In the genomic region with DNA sequence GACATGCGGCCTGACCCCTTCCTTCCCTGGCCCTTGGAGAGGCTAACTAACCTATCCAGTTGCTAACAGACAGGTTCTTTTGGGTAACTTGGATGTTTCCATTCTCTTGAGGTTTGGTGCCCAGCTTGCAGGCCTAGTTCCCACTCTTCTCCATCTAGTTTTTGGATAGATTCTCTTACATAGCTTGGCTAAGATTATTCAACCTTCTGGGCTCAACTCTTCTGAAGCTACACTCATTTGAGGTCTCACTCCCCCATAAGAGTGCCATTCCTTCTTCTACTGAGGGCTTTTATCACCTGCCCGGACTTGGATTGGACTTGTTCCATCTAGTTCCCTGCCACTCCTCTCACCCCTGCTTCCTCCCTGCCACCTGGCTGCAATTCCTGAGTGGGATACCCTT, we compare ENCODE assay signal across 27 cellular contexts. TPM values are rescaled to one million over a fixed set of nuclear protein-coding genes. Genes with fewer than 3 reads are reported as not detected.
"Had no signal": no experiment of that assay in that cellular context is flagged by ENCODE, and none has a peak within 500 bp of the region (broad histone marks: within the 10 kb centered on the region; RNA-seq: fewer than 3 reads in every experiment).

No MANE protein-coding gene starts in this region.

- H3K27me3 Mint-ChIP-seq: activated naive CD8-positive, alpha-beta T cell treated with anti-CD3 and anti-CD28 coated beads for 36 hours had no signal

- H3K4me3 Mint-ChIP-seq: activated CD4-positive, alpha-beta memory T cell treated with anti-CD3 and anti-CD28 coated beads for 36 hours; activated CD4-positive, alpha-beta T cell treated with anti-CD3 and anti-CD28 coated beads, Interleukin-2, amount 10 ng/mL, durations not matched to agents 7 days and 5 days; activated naive CD4-positive, alpha-beta T cell treated with anti-CD3 and anti-CD28 coated beads, Interleukin-2, amount 10 ng/mL, durations not matched to agents 7 days and 5 days; activated naive CD8-positive, alpha-beta T cell treated with anti-CD3 and anti-CD28 coated beads for 36 hours; activated T-cell treated with anti-CD3 and anti-CD28 coated beads, Interleukin-2, amount 50 U/mL, for 24 hours; activated T-helper 1 cell treated with anti-CD3 and anti-CD28 coated beads, Interleukin-12 subunit alpha, Interleukin-12 subunit beta, Interleukin-2, Interleukin-4 antibody, amounts not matched to agents 30 ng/mL and 10 ng/mL and 1 ng/mL, durations not matched to agents 14 hours and 24 hours and 36 hours had no signal

- H3K27ac ChIP-seq: brain microvascular endothelial cell, SK-N-MC, VCaP had no signal

- H3K27ac Mint-ChIP-seq: activated CD4-positive, alpha-beta memory T cell treated with anti-CD3 and anti-CD28 coated beads for 36 hours; activated CD4-positive, alpha-beta T cell treated with anti-CD3 and anti-CD28 coated beads, Interleukin-2, amount 10 ng/mL, durations not matched to agents 7 days and 5 days; activated naive CD4-positive, alpha-beta T cell treated with anti-CD3 and anti-CD28 coated beads, Interleukin-2, amount 10 ng/mL, durations not matched to agents 7 days and 5 days; activated naive CD8-positive, alpha-beta T cell treated with anti-CD3 and anti-CD28 coated beads for 36 hours; activated T-cell treated with anti-CD3 and anti-CD28 coated beads, Interleukin-2, amount 50 U/mL, for 24 hours; activated T-helper 1 cell treated with anti-CD3 and anti-CD28 coated beads, Interleukin-12 subunit alpha, Interleukin-12 subunit beta, Interleukin-2, Interleukin-4 antibody, amounts not matched to agents 30 ng/mL and 10 ng/mL and 1 ng/mL, durations not matched to agents 14 hours and 24 hours and 36 hours had no signal

- DNase-seq: activated CD4-positive, alpha-beta memory T cell treated with anti-CD3 and anti-CD28 coated beads for 36 hours; activated CD4-positive, alpha-beta T cell treated with anti-CD3 and anti-CD28 coated beads, Interleukin-2, amount 10 ng/mL, durations not matched to agents 7 days and 5 days; activated CD4-positive, CD25-positive, alpha-beta regulatory T cell; activated gamma-delta T cell treated with Interleukin-2 at 50 U/mL for 16 hours; activated naive CD4-positive, alpha-beta T cell treated with anti-CD3 and anti-CD28 coated beads, Interleukin-2, amount 10 ng/mL, durations not matched to agents 7 days and 5 days; activated naive CD8-positive, alpha-beta T cell treated with anti-CD3 and anti-CD28 coated beads for 36 hours; activated T-cell treated with anti-CD3 and anti-CD28 coated beads, Interleukin-2, amount 50 U/mL, for 24 hours; brain microvascular endothelial cell; caudate nucleus; IMR-90; Kasumi-1; KBM-7; NCI-H1048; NCI-H146; NCI-H1930; NCI-H510A treated with DMSO at 0.1 percent for 48 hours; NCI-H69; NK-92 treated with Interleukin-12 subunit alpha and Interleukin-12 subunit beta, amount 100 ng/mL, for 24 hours; OCI-M1; RPMI8226; T-helper 1 cell had no signal

- H3K9me3 Mint-ChIP-seq: activated CD4-positive, alpha-beta memory T cell treated with anti-CD3 and anti-CD28 coated beads for 36 hours; activated CD4-positive, alpha-beta T cell treated with anti-CD3 and anti-CD28 coated beads, Interleukin-2, amount 10 ng/mL, durations not matched to agents 7 days and 5 days; activated naive CD4-positive, alpha-beta T cell treated with anti-CD3 and anti-CD28 coated beads, Interleukin-2, amount 10 ng/mL, durations not matched to agents 7 days and 5 days; activated naive CD8-positive, alpha-beta T cell treated with anti-CD3 and anti-CD28 coated beads for 36 hours; activated T-cell treated with anti-CD3 and anti-CD28 coated beads, Interleukin-2, amount 50 U/mL, for 24 hours; activated T-helper 1 cell treated with anti-CD3 and anti-CD28 coated beads, Interleukin-12 subunit alpha, Interleukin-12 subunit beta, Interleukin-2, Interleukin-4 antibody, amounts not matched to agents 30 ng/mL and 10 ng/mL and 1 ng/mL, durations not matched to agents 14 hours and 24 hours and 36 hours had no signal

- H3K36me3 ChIP-seq: brain microvascular endothelial cell had no signal

- H3K4me1 Mint-ChIP-seq: activated CD4-positive, alpha-beta T cell treated with anti-CD3 and anti-CD28 coated beads, Interleukin-2, amount 10 ng/mL, durations not matched to agents 7 days and 5 days; activated naive CD4-positive, alpha-beta T cell treated with anti-CD3 and anti-CD28 coated beads, Interleukin-2, amount 10 ng/mL, durations not matched to agents 7 days and 5 days; activated naive CD8-positive, alpha-beta T cell treated with anti-CD3 and anti-CD28 coated beads for 36 hours had no signal

- H3K36me3 Mint-ChIP-seq: activated CD4-positive, alpha-beta memory T cell treated with anti-CD3 and anti-CD28 coated beads for 36 hours; activated naive CD4-positive, alpha-beta T cell treated with anti-CD3 and anti-CD28 coated beads, Interleukin-2, amount 10 ng/mL, durations not matched to agents 7 days and 5 days; activated naive CD8-positive, alpha-beta T cell treated with anti-CD3 and anti-CD28 coated beads for 36 hours had no signal

- H3K4me3 ChIP-seq: SK-N-MC had no signal

- H3K27me3 ChIP-seq: brain microvascular endothelial cell had no signal

RNA-seq across cellular contexts. Expression of a gene that starts 44.1 kb away (rescaled TPM):
- total RNA-seq: activated CD4-positive, alpha-beta memory T cell treated with anti-CD3 and anti-CD28 coated beads for 36 hours; activated CD4-positive, alpha-beta T cell treated with anti-CD3 and anti-CD28 coated beads, Interleukin-2, amount 10 ng/mL, durations not matched to agents 7 days and 5 days; activated CD8-positive, alpha-beta memory T cell treated with anti-CD3 and anti-CD28 coated beads for 36 hours; activated naive CD8-positive, alpha-beta T cell treated with anti-CD3 and anti-CD28 coated beads for 36 hours; activated T-helper 1 cell treated with anti-CD3 and anti-CD28 coated beads, Interleukin-12 subunit alpha, Interleukin-12 subunit beta, Interleukin-2, Interleukin-4 antibody, amounts not matched to agents 30 ng/mL and 10 ng/mL and 1 ng/mL, durations not matched to agents 14 hours and 24 hours and 36 hours; Right ventricle myocardium inferior; T-helper 2 cell treated with Interferon-gamma antibody and Interleukin-4, amounts not matched to agents 100 ng/mL and 5 ng/mL, for 36 hours had no signal
